8 cellular contexts compared by ENCODE assay signal in genomic region chr7:22726345-22726848, GRCh38. TPM values are rescaled to one million over a fixed set of nuclear protein-coding genes. Genes with fewer than 3 reads are reported as not detected.
A peak's percentile ranks its signal among the peaks of the same experiment; 100 is the strongest.
DNase-seq lines count a peak whose midpoint lies in the region; ATAC-seq and TF ChIP-seq lines count a peak whose summit lies in the region.

No MANE protein-coding gene starts in this region.

- peak overlapping the region; percentile 38 for H2BK12ac ChIP-seq in trophoblast cell (ENCODE audit: low read length)

- H3K4me3 ChIP-seq in OCI-LY7 (ENCODE audit: low read depth, low read length, poor library complexity, severe bottlenecking), result no peak overlapping the region
- H3K4me3 ChIP-seq in foreskin fibroblast (ENCODE audit: low read depth in 1 of 2, low read length in 2 of 2), result peak overlapping the region; percentile 58
- H3K4me3 ChIP-seq in trophoblast cell (ENCODE audit: low read depth, low read length), result peak overlapping the region; percentile 37

- DNase-seq in Calu3 (peak; percentile 81), OCI-LY7 (ENCODE audit: low spot score) (peak; percentile 70), foreskin fibroblast (peak; percentile 57 to 88), trophoblast cell (peak; percentile 56 to 80), cerebellar nuclear complex (lab: John Stamatoyannopoulos, UW) (no peak)
- DNase-seq in activated T-cell treated with anti-CD3 and anti-CD28 coated beads, Interleukin-2, amount 50 U/mL, for 72 hours, result peak; percentile 55 to 61

- H3K79me1 ChIP-seq in trophoblast cell (ENCODE audit: low read length), result peaks cover 11% of the 10 kb centered on the region

- H3K4me1 ChIP-seq in OCI-LY7 (ENCODE audit: insufficient read depth, low read length, poor library complexity, severe bottlenecking), result peaks cover 3% of the 10 kb centered on the region
- peaks cover 17 to 21% of the 10 kb centered on the region in 2 experiments for H3K4me1 ChIP-seq in trophoblast cell (ENCODE audit: control insufficient read depth in 1 of 2, insufficient read depth in 2 of 2, low read length in 2 of 2)

- H2BK120ac ChIP-seq in trophoblast cell (ENCODE audit: insufficient read depth, low read length, poor library complexity), result peak overlapping the region; percentile 49

- BruUV-seq in Calu3 (replicated peaks; lab: Mats Ljungman, UMichigan) (TSS peak; percentile 89), OCI-LY7 (replicated peaks; lab: Mats Ljungman, UMichigan) (no TSS peak)

- H4K91ac ChIP-seq in trophoblast cell (ENCODE audit: low read depth, low read length), result peak overlapping the region; percentile 87

- peaks cover 27% of the 10 kb centered on the region for H3K36me3 Mint-ChIP-seq in Calu3 (ENCODE audit: insufficient read depth, unreplicated experiment)
- no peaks in the 10 kb centered on the region for H3K36me3 Mint-ChIP-seq in activated T-cell treated with anti-CD3 and anti-CD28 coated beads, Interleukin-2, amount 50 U/mL, for 72 hours (ENCODE audit: insufficient read depth in 2 of 2)

- H3K27me3 Mint-ChIP-seq in Calu3 (ENCODE audit: unreplicated experiment), result no peaks in the 10 kb centered on the region
- peaks cover 67% of the 10 kb centered on the region for H3K27me3 Mint-ChIP-seq in activated T-cell treated with anti-CD3 and anti-CD28 coated beads, Interleukin-2, amount 50 U/mL, for 72 hours (ENCODE audit: low read depth)

- H3K27me3 ChIP-seq in trophoblast cell (ENCODE audit: insufficient read depth, low read length), result no peaks in the 10 kb centered on the region

- H3K4ac ChIP-seq in trophoblast cell (ENCODE audit: low read depth, low read length), result peak overlapping the region; percentile 30

- TF ChIP-seq CTCF in Calu3 (IDR thresholded peaks at IDR 0.05; ENCODE audit: unreplicated experiment), result peak; percentile 80
- peak; percentile 82 for TF ChIP-seq CTCF in OCI-LY7 (conservative IDR thresholded peaks at IDR 0.05; ENCODE audit: low read length)
- peak; percentile 68 for TF ChIP-seq CTCF in foreskin fibroblast (IDR thresholded peaks at IDR 0.05; ENCODE audit: low read depth, low read length)

- H3K9me3 ChIP-seq in OCI-LY7 (ENCODE audit: low read length) (no peaks in the 10 kb centered on the region), trophoblast cell (ENCODE audit: insufficient read depth, low read depth, low read length) (no peaks in the 10 kb centered on the region)

- H3K27ac ChIP-seq in OCI-LY7 (ENCODE audit: low read depth, low read length, poor library complexity, severe bottlenecking) (no peak overlapping the region), trophoblast cell (ENCODE audit: low read depth, low read length) (peak overlapping the region; percentile 70)

- CTCF ChIA-PET in Calu3 (lab: Charles Lee) (interaction anchor here (0.6 to 6.9 kb wide), 13 partner anchors 8 to 380 kb away, joined by 3 to 327 read pairs (median 7); partner anchors contain the start of gene KLHL7), OCI-LY7 (lab: Charles Lee; ENCODE audit: unreplicated experiment) (interaction anchor here (0.6 to 2.4 kb wide), 3 partner anchors 162 to 329 kb away, joined by 5 to 8 read pairs (median 8); no protein-coding TSS in a partner anchor)

- H3K4me1 Mint-ChIP-seq in Calu3 (ENCODE audit: low read depth, unreplicated experiment), result peaks cover 61% of the 10 kb centered on the region
- peaks cover 43% of the 10 kb centered on the region for H3K4me1 Mint-ChIP-seq in activated T-cell treated with anti-CD3 and anti-CD28 coated beads, Interleukin-2, amount 50 U/mL, for 72 hours (ENCODE audit: low read depth)

- H4K12ac ChIP-seq in trophoblast cell (ENCODE audit: low read depth, low read length), result no peak overlapping the region

- H4K20me1 ChIP-seq in OCI-LY7 (ENCODE audit: insufficient read depth, low read length), result no peaks in the 10 kb centered on the region

- no peaks in the 10 kb centered on the region for H3K9me2 ChIP-seq in OCI-LY7 (ENCODE audit: insufficient read depth, low read length)

- H3K9me3 Mint-ChIP-seq in Calu3 (ENCODE audit: low read depth, unreplicated experiment), result no peaks in the 10 kb centered on the region
- H3K9me3 Mint-ChIP-seq in activated T-cell treated with anti-CD3 and anti-CD28 coated beads, Interleukin-2, amount 50 U/mL, for 72 hours, result no peaks in the 10 kb centered on the region

- H3K23ac ChIP-seq in trophoblast cell (ENCODE audit: low read length), result no peak overlapping the region

- H3K4me3 Mint-ChIP-seq in Calu3 (ENCODE audit: low read depth, unreplicated experiment), result peak overlapping the region; percentile 73
- peak overlapping the region; percentile 26 to 66 for H3K4me3 Mint-ChIP-seq in activated T-cell treated with anti-CD3 and anti-CD28 coated beads, Interleukin-2, amount 50 U/mL, for 72 hours

- H3K27ac Mint-ChIP-seq in Calu3 (ENCODE audit: unreplicated experiment), result peak overlapping the region; percentile 86
- H3K27ac Mint-ChIP-seq in activated T-cell treated with anti-CD3 and anti-CD28 coated beads, Interleukin-2, amount 50 U/mL, for 72 hours, result no peak overlapping the region

- H3K18ac ChIP-seq in trophoblast cell (ENCODE audit: low read length), result peak overlapping the region; percentile 46

- WGBS in trophoblast cell (ENCODE audit: extremely low coverage, insufficient coverage, insufficient read length), result no CpG with 5 or more reads among the region's 7 CpGs

- H2BK5ac ChIP-seq in trophoblast cell (ENCODE audit: low read depth, low read length, poor library complexity), result peak overlapping the region; percentile 43

- intact Hi-C loops in Calu3 (cut with micrococcal nuclease; ENCODE audit: unreplicated experiment), result loop anchor here (1.0 to 2.0 kb wide), 4 partner anchors 58 to 139 kb away; no protein-coding TSS in a partner anchor
- intact Hi-C loops in OCI-LY7 (cut with micrococcal nuclease; ENCODE audit: unreplicated experiment), result loop anchor here (1.0 to 10.0 kb wide), 3 partner anchors 56 to 622 kb away; no protein-coding TSS in a partner anchor

- H3K36me3 ChIP-seq in OCI-LY7 (ENCODE audit: insufficient read depth, low read length) (no peaks in the 10 kb centered on the region), trophoblast cell (ENCODE audit: control insufficient read depth in 1 of 2, insufficient read depth in 2 of 2, low read length in 2 of 2) (no peaks in the 10 kb centered on the region)

- H2AK5ac ChIP-seq in trophoblast cell (ENCODE audit: low read length), result peak overlapping the region; percentile 36

- H4K8ac ChIP-seq in trophoblast cell (ENCODE audit: low read depth, low read length), result peak overlapping the region; percentile 37

- no peak overlapping the region for H3K9ac ChIP-seq in trophoblast cell (ENCODE audit: low read length)

- peak overlapping the region; percentile 33 for H3K14ac ChIP-seq in trophoblast cell (ENCODE audit: low read length)

- ATAC-seq in GM19328 (IDR thresholded peaks at IDR 0.05; ENCODE audit: unreplicated experiment), result peak; percentile 60
- ATAC-seq in HG03442 (IDR thresholded peaks at IDR 0.05; ENCODE audit: unreplicated experiment), result peak; percentile 80
- ATAC-seq in activated T-cell treated with anti-CD3 and anti-CD28 coated beads, Interleukin-2, amount 50 U/mL, for 72 hours (replicated peaks in 1 of 2), result peak; percentile 88 to 89

- H3K79me2 ChIP-seq in OCI-LY7 (ENCODE audit: insufficient read depth, low read depth, low read length) (no peaks in the 10 kb centered on the region), trophoblast cell (ENCODE audit: control insufficient read depth, insufficient read depth, low read length, poor library complexity) (peaks cover 6% of the 10 kb centered on the region)

- H3K4me2 ChIP-seq in OCI-LY7 (ENCODE audit: low read length), result no peak overlapping the region
- H3K4me2 ChIP-seq in trophoblast cell (ENCODE audit: low read length), result peak overlapping the region; percentile 43

- POLR2A ChIA-PET in OCI-LY7 (lab: Charles Lee), result interaction anchor here (0.7 to 1.5 kb wide), 5 partner anchors 12 to 329 kb away, joined by 3 to 4 read pairs (median 3); no protein-coding TSS in a partner anchor

- no peak overlapping the region; the same call in 1 of the 2 replicates for H2AFZ ChIP-seq in OCI-LY7 (ENCODE audit: low read length)
- no peak overlapping the region for H2AFZ ChIP-seq in trophoblast cell (ENCODE audit: insufficient read depth, low read length, poor library complexity)

RNA-seq across cellular contexts. Expression of gene IL6, which starts 0.6 kb away (rescaled TPM):
- total RNA-seq in Calu3 (2022) (20.7 and 25.5 TPM in 2 replicates), OCI-LY7 (2022) (not detected in 2 replicates)
- total RNA-seq in OCI-LY7 (2014; rRNA removed; shearing (Covaris generic)), result not detected in 2 replicates
- 1 to 10 TPM in 1 of 2 donors, under 1 TPM in 1; 0.46 to 2.4 TPM for total RNA-seq in activated T-cell treated with anti-CD3 and anti-CD28 coated beads, Interleukin-2, amount 50 U/mL, for 72 hours
- polyA plus RNA-seq in trophoblast cell (2013), result 11.5 and 15.6 TPM in 2 replicates

Comparison
In these comparisons a context has a peak if more than half of its experiments do, and no peak if none do; other contexts are left out.
1. DNase-seq: peak in Calu3 (single experiment), OCI-LY7 (single experiment), activated T-cell treated with anti-CD3 and anti-CD28 coated beads, Interleukin-2, amount 50 U/mL, for 72 hours (2 of 2), foreskin fibroblast (2 of 2) and trophoblast cell (2 of 2); none in cerebellar nuclear complex (0 of 2).
2. Peak in every context shown above with its lines, with median percentiles within 50 percentile points of each other: CTCF ChIP-seq and ATAC-seq.